In the genomic region with DNA sequence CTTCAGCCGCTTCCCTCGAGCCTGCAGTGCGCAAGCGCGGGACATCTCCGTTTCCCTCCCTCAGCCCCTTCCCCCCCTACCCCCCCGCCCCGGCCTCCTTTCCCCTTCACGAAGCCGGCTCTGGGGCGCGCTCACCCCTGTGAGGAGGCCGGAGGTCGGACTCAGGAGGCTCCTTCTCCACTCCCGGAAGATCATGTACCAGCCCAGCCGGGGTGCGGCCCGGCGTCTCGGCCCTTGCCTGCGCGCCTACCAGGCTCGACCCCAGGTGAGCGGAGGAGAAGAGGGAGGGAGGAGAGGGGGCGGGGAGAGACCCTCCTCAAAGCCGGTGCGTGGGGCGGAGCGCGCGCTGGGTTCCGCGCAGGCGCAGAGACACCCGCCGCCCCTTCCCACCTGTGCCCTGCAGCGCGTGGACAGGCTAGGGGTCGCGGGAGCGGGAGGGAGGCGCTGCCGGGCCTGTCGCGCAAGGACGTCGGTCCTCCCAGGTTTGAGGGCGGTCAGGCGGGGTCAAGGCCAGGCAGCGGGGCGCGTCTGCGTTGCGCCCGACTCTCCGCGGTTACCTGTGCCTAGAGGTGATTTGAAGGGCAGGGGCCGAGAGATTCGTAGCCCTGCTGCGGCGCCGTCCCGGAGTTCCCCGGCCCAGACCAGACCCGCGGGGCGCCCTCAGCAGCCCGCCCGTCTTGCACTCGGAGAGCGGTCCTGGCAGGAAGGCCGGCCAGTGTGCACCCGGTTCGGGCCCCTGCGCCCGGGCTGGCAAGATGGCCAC, we compare ENCODE assay signal across 1 cellular context.
A peak's percentile ranks its signal among the peaks of the same experiment; 100 is the strongest.
TF ChIP-seq lines count a peak whose summit lies in the region.

Gene C6orf136, plus strand, starts transcription at position 95 of the 763 bp plus-strand sequence. Its CDS starts 99 bp downstream, at position 194.

TF ChIP-seq in K562, 482 proteins besides CTCF, POLR2A, EP300 and RAD21 (continued from another document and continues in another):
- no peak for TF ChIP-seq SMARCE1 (IDR thresholded peaks at IDR 0.05)
- no peak for TF ChIP-seq MCM3 (IDR thresholded peaks at IDR 0.05)
- no peak for TF ChIP-seq TCF7L2 (IDR thresholded peaks at IDR 0.05; ENCODE audit: low read depth, low read length)
- no peak for TF ChIP-seq TAF9B (IDR thresholded peaks at IDR 0.05; ENCODE audit: partially characterized antibody)
- no peak for TF ChIP-seq ZNF444 (CRISPR knock-in tag; IDR thresholded peaks at IDR 0.05)
- TF ChIP-seq TFAP4 (CRISPR knock-in tag; IDR thresholded peaks at IDR 0.05; ENCODE audit: borderline replicate concordance) = peak; percentile 56; the same call in 1 of the 2 replicates
- TF ChIP-seq ZNF232 (CRISPR knock-in tag; IDR thresholded peaks at IDR 0.05) = no peak
- TF ChIP-seq MEIS2 (IDR thresholded peaks at IDR 0.05; ENCODE audit: partially characterized antibody) = peak; percentile 41
- TF ChIP-seq HNRNPUL1 (IDR thresholded peaks at IDR 0.05; ENCODE audit: low read length) = no peak
- TF ChIP-seq ZKSCAN8 (CRISPR knock-in tag; IDR thresholded peaks at IDR 0.05) = no peak
- TF ChIP-seq UBTF (IDR thresholded peaks at IDR 0.05; ENCODE audit: borderline replicate concordance in 1 of 2, low read depth in 2 of 2, low read length in 2 of 2) = peak; percentile 19 to 91; a peak in 3 of 4 replicates
- TF ChIP-seq, protein P1, sequence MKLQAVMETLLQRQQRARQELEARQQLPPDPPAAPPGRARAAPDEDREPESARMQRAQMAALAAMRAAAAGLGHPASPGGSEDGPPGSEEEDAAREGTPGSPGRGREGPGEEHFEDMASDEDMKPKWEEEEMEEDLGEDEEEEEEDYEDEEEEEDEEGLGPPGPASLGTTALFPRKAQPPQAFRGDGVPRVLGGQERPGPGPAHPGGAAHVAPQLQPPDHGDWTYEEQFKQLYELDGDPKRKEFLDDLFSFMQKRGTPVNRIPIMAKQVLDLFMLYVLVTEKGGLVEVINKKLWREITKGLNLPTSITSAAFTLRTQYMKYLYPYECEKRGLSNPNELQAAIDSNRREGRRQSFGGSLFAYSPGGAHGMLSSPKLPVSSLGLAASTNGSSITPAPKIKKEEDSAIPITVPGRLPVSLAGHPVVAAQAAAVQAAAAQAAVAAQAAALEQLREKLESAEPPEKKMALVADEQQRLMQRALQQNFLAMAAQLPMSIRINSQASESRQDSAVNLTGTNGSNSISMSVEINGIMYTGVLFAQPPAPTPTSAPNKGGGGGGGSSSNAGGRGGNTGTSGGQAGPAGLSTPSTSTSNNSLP (IDR thresholded peaks at IDR 0.05; ENCODE audit: borderline replicate concordance, low read depth, low read length) = no peak
- TF ChIP-seq, protein P2, sequence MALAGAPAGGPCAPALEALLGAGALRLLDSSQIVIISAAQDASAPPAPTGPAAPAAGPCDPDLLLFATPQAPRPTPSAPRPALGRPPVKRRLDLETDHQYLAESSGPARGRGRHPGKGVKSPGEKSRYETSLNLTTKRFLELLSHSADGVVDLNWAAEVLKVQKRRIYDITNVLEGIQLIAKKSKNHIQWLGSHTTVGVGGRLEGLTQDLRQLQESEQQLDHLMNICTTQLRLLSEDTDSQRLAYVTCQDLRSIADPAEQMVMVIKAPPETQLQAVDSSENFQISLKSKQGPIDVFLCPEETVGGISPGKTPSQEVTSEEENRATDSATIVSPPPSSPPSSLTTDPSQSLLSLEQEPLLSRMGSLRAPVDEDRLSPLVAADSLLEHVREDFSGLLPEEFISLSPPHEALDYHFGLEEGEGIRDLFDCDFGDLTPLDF (CRISPR knock-in tag; IDR thresholded peaks at IDR 0.05) = peak; percentile 28; the same call in 1 of the 2 replicates
- peak; percentile 62 for TF ChIP-seq EGR1 (conservative IDR thresholded peaks at IDR 0.05)
- TF ChIP-seq SAFB2 (IDR thresholded peaks at IDR 0.05; ENCODE audit: borderline replicate concordance, low read depth, low read length, severe bottlenecking) = no peak
- no peak for TF ChIP-seq PHF20 (IDR thresholded peaks at IDR 0.05; ENCODE audit: partially characterized antibody)
- no peak for TF ChIP-seq ZNF280A (IDR thresholded peaks at IDR 0.05; ENCODE audit: low read depth, partially characterized antibody)
- TF ChIP-seq NUFIP1 (IDR thresholded peaks at IDR 0.05; ENCODE audit: partially characterized antibody) = no peak
- no peak for TF ChIP-seq NEUROD1 (IDR thresholded peaks at IDR 0.05; ENCODE audit: borderline replicate concordance, low read depth, low read length, partially characterized antibody)
- TF ChIP-seq ZNF324 (CRISPR knock-in tag; IDR thresholded peaks at IDR 0.05) = no peak
- TF ChIP-seq, protein P3, sequence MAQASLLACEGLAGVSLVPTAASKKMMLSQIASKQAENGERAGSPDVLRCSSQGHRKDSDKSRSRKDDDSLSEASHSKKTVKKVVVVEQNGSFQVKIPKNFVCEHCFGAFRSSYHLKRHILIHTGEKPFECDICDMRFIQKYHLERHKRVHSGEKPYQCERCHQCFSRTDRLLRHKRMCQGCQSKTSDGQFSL (CRISPR knock-in tag; IDR thresholded peaks at IDR 0.05) = 0 out of 2 replicates have a peak, but pooled peaks have one; percentile 24
- TF ChIP-seq, protein P3 (tag; IDR thresholded peaks at IDR 0.05) = peak in 1 of 2 experiments; percentile 82; a peak in 2 of 4 replicates
- no peak for TF ChIP-seq HOXB6 (CRISPR knock-in tag; IDR thresholded peaks at IDR 0.05; ENCODE audit: borderline replicate concordance)
- no peak for TF ChIP-seq AFF1 (IDR thresholded peaks at IDR 0.05; ENCODE audit: low read depth in 1 of 2, partially characterized antibody in 2 of 2)
- TF ChIP-seq WHSC1 (IDR thresholded peaks at IDR 0.05; ENCODE audit: low read length) = no peak
- no peak for TF ChIP-seq ZNF696 (CRISPR knock-in tag; conservative IDR thresholded peaks at IDR 0.05)
- TF ChIP-seq NFATC3 (IDR thresholded peaks at IDR 0.05) = no peak
- TF ChIP-seq CEBPG (CRISPR knock-in tag; IDR thresholded peaks at IDR 0.05) = no peak
- no peak for TF ChIP-seq CEBPG (tag; conservative IDR thresholded peaks at IDR 0.05 in 1 of 2, IDR thresholded peaks at IDR 0.05 in 1 of 2)
- TF ChIP-seq TEAD2 (tag; IDR thresholded peaks at IDR 0.05) = no peak
- peak; percentile 69 for TF ChIP-seq CHD1 (IDR thresholded peaks at IDR 0.05; ENCODE audit: low read length)
- TF ChIP-seq, protein P4, sequence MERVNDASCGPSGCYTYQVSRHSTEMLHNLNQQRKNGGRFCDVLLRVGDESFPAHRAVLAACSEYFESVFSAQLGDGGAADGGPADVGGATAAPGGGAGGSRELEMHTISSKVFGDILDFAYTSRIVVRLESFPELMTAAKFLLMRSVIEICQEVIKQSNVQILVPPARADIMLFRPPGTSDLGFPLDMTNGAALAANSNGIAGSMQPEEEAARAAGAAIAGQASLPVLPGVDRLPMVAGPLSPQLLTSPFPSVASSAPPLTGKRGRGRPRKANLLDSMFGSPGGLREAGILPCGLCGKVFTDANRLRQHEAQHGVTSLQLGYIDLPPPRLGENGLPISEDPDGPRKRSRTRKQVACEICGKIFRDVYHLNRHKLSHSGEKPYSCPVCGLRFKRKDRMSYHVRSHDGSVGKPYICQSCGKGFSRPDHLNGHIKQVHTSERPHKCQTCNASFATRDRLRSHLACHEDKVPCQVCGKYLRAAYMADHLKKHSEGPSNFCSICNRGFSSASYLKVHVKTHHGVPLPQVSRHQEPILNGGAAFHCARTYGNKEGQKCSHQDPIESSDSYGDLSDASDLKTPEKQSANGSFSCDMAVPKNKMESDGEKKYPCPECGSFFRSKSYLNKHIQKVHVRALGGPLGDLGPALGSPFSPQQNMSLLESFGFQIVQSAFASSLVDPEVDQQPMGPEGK (CRISPR knock-in tag; IDR thresholded peaks at IDR 0.05; ENCODE audit: borderline replicate concordance) = no peak
- TF ChIP-seq FOXK2 (conservative IDR thresholded peaks at IDR 0.05 in 1 of 2, IDR thresholded peaks at IDR 0.05 in 1 of 2; ENCODE audit: low read depth in 2 of 2) = no peak
- TF ChIP-seq TFAM (CRISPR knock-in tag; conservative IDR thresholded peaks at IDR 0.05) = no peak
- no peak for TF ChIP-seq BRCA1 (IDR thresholded peaks at IDR 0.05)
- TF ChIP-seq BRCA1 (CRISPR knock-in tag; IDR thresholded peaks at IDR 0.05) = no peak
- no peak for TF ChIP-seq ATF2 (CRISPR knock-in tag; IDR thresholded peaks at IDR 0.05)
- TF ChIP-seq TSC22D4 (tag; IDR thresholded peaks at IDR 0.05) = no peak
- TF ChIP-seq HMGXB4 (CRISPR knock-in tag; IDR thresholded peaks at IDR 0.05) = 0 out of 2 replicates have a peak, but pooled peaks have one; percentile 56
- TF ChIP-seq RFX5 (IDR thresholded peaks at IDR 0.05; ENCODE audit: low read depth, low read length) = no peak
- TF ChIP-seq HDGF (IDR thresholded peaks at IDR 0.05) = no peak
